ENCODE assay signal across 8 cellular contexts in the genomic region with DNA sequence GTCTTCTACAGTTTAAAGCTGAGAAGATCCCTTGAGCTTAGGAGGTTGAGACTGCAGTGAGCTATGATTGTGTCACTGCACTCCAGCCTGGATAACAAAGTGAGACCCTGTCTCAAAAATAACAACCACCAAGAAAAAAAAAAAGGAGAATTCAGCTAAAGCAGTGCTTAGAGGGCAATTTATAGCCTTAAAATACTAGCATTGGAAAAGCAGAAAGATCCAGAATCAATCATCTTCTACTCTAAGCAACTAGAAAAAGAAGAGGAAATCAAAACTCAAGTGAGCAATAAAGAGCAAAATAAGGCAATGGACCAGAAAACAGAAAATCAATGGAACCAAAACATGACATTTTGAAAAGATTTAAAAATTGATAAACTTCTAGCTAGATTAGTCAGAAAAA. TPM values are rescaled to one million over a fixed set of nuclear protein-coding genes. Genes with fewer than 3 reads are reported as not detected.
DNase-seq lines count a peak whose midpoint lies in the region; ATAC-seq and TF ChIP-seq lines count a peak whose summit lies in the region.

No MANE protein-coding gene starts in this region.

- peaks cover 12% of the 10 kb centered on the region; the same call in 1 of the 2 replicates for H3K36me3 ChIP-seq in KOPT-K1 (ENCODE audit: insufficient read depth, low read length)

- peaks cover 46% of the 10 kb centered on the region for H3K9me3 ChIP-seq in KOPT-K1 (ENCODE audit: insufficient read depth, low read length, poor library complexity, severe bottlenecking)

- DNase-seq in AG10803 (ENCODE audit: low read depth) (no peak), NCI-H1105 treated with DMSO at 0.1 percent for 48 hours (lab: John Stamatoyannopoulos, UW) (no peak)
- no peak for DNase-seq in central memory CD8-positive, alpha-beta T cell (ENCODE audit: low spot score in 2 of 2)
- DNase-seq in natural killer cell treated with Interleukin-12 subunit alpha and Interleukin-12 subunit beta and Interleukin-15 and Interleukin-18, amount 100 ng/mL, for 72 hours (ENCODE audit: low spot score): no peak
- DNase-seq in stimulated activated naive CD4-positive, alpha-beta T cell treated with Interleukin-2 at 50 U/mL for 16 hours (lab: John Stamatoyannopoulos, UW): no peak
- DNase-seq in stimulated activated CD4-positive, alpha-beta T cell treated with anti-CD3 and anti-CD28 coated beads, Interleukin-15, amount 100 ng/mL, for 24 hours: no peak

- TF ChIP-seq CTCF in AG10803 (conservative IDR thresholded peaks at IDR 0.05; ENCODE audit: low read length): no peak

- peak overlapping the region; percentile 58 for H3K4me3 ChIP-seq in AG10803 (ENCODE audit: low read length)

- H3K27me3 Mint-ChIP-seq in central memory CD8-positive, alpha-beta T cell: no peaks in the 10 kb centered on the region
- H3K27me3 Mint-ChIP-seq in natural killer cell treated with Interleukin-12 subunit alpha and Interleukin-12 subunit beta and Interleukin-15 and Interleukin-18, amount 100 ng/mL, for 72 hours: no peaks in the 10 kb centered on the region

- H3K36me3 Mint-ChIP-seq in central memory CD8-positive, alpha-beta T cell (ENCODE audit: insufficient read depth): peaks cover 19% of the 10 kb centered on the region
- peaks cover 32% of the 10 kb centered on the region for H3K36me3 Mint-ChIP-seq in natural killer cell treated with Interleukin-12 subunit alpha and Interleukin-12 subunit beta and Interleukin-15 and Interleukin-18, amount 100 ng/mL, for 72 hours

- H3K27ac ChIP-seq in KOPT-K1 (ENCODE audit: low read depth, low read length, poor library complexity, severe bottlenecking): peak overlapping the region; percentile 82

- no peak for ATAC-seq in central memory CD8-positive, alpha-beta T cell (replicated peaks; ENCODE audit: extremely low read depth, poor library complexity, severe bottlenecking)
- ATAC-seq in natural killer cell treated with Interleukin-12 subunit alpha and Interleukin-12 subunit beta and Interleukin-15 and Interleukin-18, amount 100 ng/mL, for 72 hours: no peak
- no peak for ATAC-seq in HG03108 (IDR thresholded peaks at IDR 0.05; ENCODE audit: unreplicated experiment)

- H3K4me1 Mint-ChIP-seq in central memory CD8-positive, alpha-beta T cell: peaks cover 32% of the 10 kb centered on the region
- H3K4me1 Mint-ChIP-seq in natural killer cell treated with Interleukin-12 subunit alpha and Interleukin-12 subunit beta and Interleukin-15 and Interleukin-18, amount 100 ng/mL, for 72 hours (ENCODE audit: low read depth in 2 of 2): peaks cover 29 to 39% of the 10 kb centered on the region in 2 donors

- no peaks in the 10 kb centered on the region for H3K9me3 Mint-ChIP-seq in central memory CD8-positive, alpha-beta T cell
- H3K9me3 Mint-ChIP-seq in natural killer cell treated with Interleukin-12 subunit alpha and Interleukin-12 subunit beta and Interleukin-15 and Interleukin-18, amount 100 ng/mL, for 72 hours: peaks cover 17% of the 10 kb centered on the region

- H3K27ac Mint-ChIP-seq in central memory CD8-positive, alpha-beta T cell (ENCODE audit: low read depth): peak overlapping the region; percentile 96
- peak overlapping the region; percentile 97 to 98 for H3K27ac Mint-ChIP-seq in natural killer cell treated with Interleukin-12 subunit alpha and Interleukin-12 subunit beta and Interleukin-15 and Interleukin-18, amount 100 ng/mL, for 72 hours

- H3K4me3 Mint-ChIP-seq in central memory CD8-positive, alpha-beta T cell: peak overlapping the region; percentile 92
- H3K4me3 Mint-ChIP-seq in natural killer cell treated with Interleukin-12 subunit alpha and Interleukin-12 subunit beta and Interleukin-15 and Interleukin-18, amount 100 ng/mL, for 72 hours: peak overlapping the region; percentile 86

RNA-seq across cellular contexts. Expression of a gene that starts 0.6 kb away (rescaled TPM):
- 10 to 100 TPM; 31.2 to 31.3 TPM for total RNA-seq in natural killer cell treated with Interleukin-12 subunit alpha and Interleukin-12 subunit beta and Interleukin-15 and Interleukin-18, amount 100 ng/mL, for 72 hours
